ENCODE assay signal across 26 cellular contexts in the genomic region with DNA sequence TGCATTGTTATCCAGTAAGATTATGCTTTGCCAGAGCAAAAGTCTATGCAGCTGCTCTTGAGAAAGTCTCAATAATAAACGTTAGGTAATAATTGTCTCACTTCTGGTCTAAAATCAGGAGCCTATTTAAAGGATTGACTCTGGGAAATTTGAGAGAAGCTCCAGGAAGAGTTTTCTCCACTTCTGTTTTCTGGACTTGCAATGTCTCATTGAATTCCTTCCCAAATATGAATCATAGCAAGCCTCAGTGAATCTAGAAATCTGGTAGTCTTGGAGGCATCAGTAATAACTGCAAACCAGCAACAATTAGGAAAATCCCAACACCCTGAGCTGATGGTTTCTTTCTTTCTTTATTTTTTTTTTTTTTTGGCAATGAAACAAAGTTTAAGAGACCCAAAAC.
DNase-seq lines count a peak whose midpoint lies in the region; ATAC-seq and TF ChIP-seq lines count a peak whose summit lies in the region.
"Had no signal": no experiment of that assay in that cellular context is flagged by ENCODE, and none has a peak within 500 bp of the region (broad histone marks: within the 10 kb centered on the region; RNA-seq: fewer than 3 reads in every experiment).

No MANE protein-coding gene starts in this region.

- no peaks in the 10 kb centered on the region for H3K4me1 Mint-ChIP-seq in stimulated activated memory B cell treated with anti-CD40 and anti-IgM and Interleukin-4, amounts not matched to agents 10 μg/mL and 1 μg/mL and 100 μg/mL, for 72 hours
- H3K4me1 Mint-ChIP-seq: activated naive CD4-positive, alpha-beta T cell treated with anti-CD3 and anti-CD28 coated beads, Interleukin-2, amount 50 U/mL, for 24 hours; CD8-positive, alpha-beta memory T cell; naive thymus-derived CD8-positive, alpha-beta T cell had no signal

- H3K9me3 ChIP-seq in fibroblast of lung (ENCODE audit: control insufficient read depth, insufficient read depth, low read depth, low read length), result no peaks in the 10 kb centered on the region
- no peaks in the 10 kb centered on the region for H3K9me3 ChIP-seq in osteoblast (ENCODE audit: low read depth, low read length)
- H3K9me3 ChIP-seq: breast epithelium, heart left ventricle, lower lobe of right lung had no signal

- H3K4me2 ChIP-seq in fibroblast of lung (ENCODE audit: extremely low read depth, insufficient read depth, low read length), result no peak overlapping the region
- H3K4me2 ChIP-seq in osteoblast (ENCODE audit: insufficient read depth, low read length), result no peak overlapping the region

- no peaks in the 10 kb centered on the region for H4K20me1 ChIP-seq in fibroblast of lung (ENCODE audit: control insufficient read depth, extremely low read depth, insufficient read depth, low read length)
- H4K20me1 ChIP-seq in osteoblast (ENCODE audit: insufficient read depth, low read length), result no peaks in the 10 kb centered on the region

- no peak for TF ChIP-seq CTCF in fibroblast of lung (conservative IDR thresholded peaks at IDR 0.05 in 1 of 2, IDR thresholded peaks at IDR 0.05 in 1 of 2; ENCODE audit: low read depth in 1 of 2, low read length in 2 of 2)
- no peak for TF ChIP-seq CTCF in osteoblast (IDR thresholded peaks at IDR 0.05; ENCODE audit: extremely low read depth, low read depth, low read length)

- no peak for ATAC-seq in stimulated activated memory B cell treated with anti-CD40 and anti-IgM and Interleukin-4, amounts not matched to agents 10 μg/mL and 1 μg/mL and 100 μg/mL, for 72 hours
- no peak for ATAC-seq in HG02885 (IDR thresholded peaks at IDR 0.05; ENCODE audit: poor library complexity, unreplicated experiment)
- ATAC-seq: heart left ventricle; HepG2; lower lobe of right lung; naive thymus-derived CD8-positive, alpha-beta T cell had no signal

- H3K36me3 ChIP-seq in fibroblast of lung (ENCODE audit: control insufficient read depth, insufficient read depth, low read length) (no peaks in the 10 kb centered on the region), osteoblast (ENCODE audit: insufficient read depth, low read length) (no peaks in the 10 kb centered on the region)
- H3K36me3 ChIP-seq: breast epithelium, HAP-1, heart left ventricle, lower lobe of right lung, WERI-Rb-1 had no signal

- H3K27me3 ChIP-seq in fibroblast of lung (ENCODE audit: control insufficient read depth, insufficient read depth, low read length) (no peaks in the 10 kb centered on the region), osteoblast (ENCODE audit: insufficient read depth, low read length) (no peaks in the 10 kb centered on the region)
- H3K27me3 ChIP-seq: breast epithelium, heart left ventricle had no signal

- H3K4me3 ChIP-seq in fibroblast of lung (replicated peaks in 1 of 4; ENCODE audit: control extremely low read depth in 1 of 4, insufficient read depth in 1 of 4, low read depth in 3 of 4, low read length in 4 of 4) (no peak overlapping the region), osteoblast (ENCODE audit: insufficient read depth, low read length) (no peak overlapping the region)
- H3K4me3 ChIP-seq: breast epithelium, HAP-1, heart left ventricle, lower lobe of right lung had no signal

- H3K9ac ChIP-seq in fibroblast of lung (ENCODE audit: insufficient read depth, low read length), result no peak overlapping the region

- DNase-seq in EH (ENCODE audit: low read depth) (peak; percentile 52), NCI-H226 (peak; percentile 21), fibroblast of lung (ENCODE audit: low read depth in 2 of 2) (peak; percentile 44 to 59), osteoblast (ENCODE audit: insufficient read length, low spot score, missing footprints) (peak; percentile 83), NCI-H1436 treated with DMSO at 0.1 percent for 48 hours (lab: John Stamatoyannopoulos, UW) (no peak), activated T-cell treated with anti-CD3 and anti-CD28 coated beads for 4 hours (no peak)
- DNase-seq: activated CD4-positive, alpha-beta T cell treated with anti-CD3 and anti-CD28 coated beads for 4 hours; amygdala; CD8-positive, alpha-beta memory T cell; DMS153; heart left ventricle; Kasumi-1; lower lobe of right lung; MV-4-11; naive thymus-derived CD8-positive, alpha-beta T cell; NCI-H1436; NCI-H2107; occipital lobe; stimulated activated naive CD4-positive, alpha-beta T cell; WERI-Rb-1 had no signal

- H3K36me3 Mint-ChIP-seq in stimulated activated memory B cell treated with anti-CD40 and anti-IgM and Interleukin-4, amounts not matched to agents 10 μg/mL and 1 μg/mL and 100 μg/mL, for 72 hours, result no peaks in the 10 kb centered on the region

- H3K79me2 ChIP-seq in fibroblast of lung (ENCODE audit: control insufficient read depth, insufficient read depth, low read length) (no peaks in the 10 kb centered on the region), osteoblast (ENCODE audit: insufficient read depth, low read length) (no peaks in the 10 kb centered on the region)

- H3K4me3 Mint-ChIP-seq in stimulated activated memory B cell treated with anti-CD40 and anti-IgM and Interleukin-4, amounts not matched to agents 10 μg/mL and 1 μg/mL and 100 μg/mL, for 72 hours, result no peak overlapping the region
- H3K4me3 Mint-ChIP-seq: activated naive CD4-positive, alpha-beta T cell treated with anti-CD3 and anti-CD28 coated beads, Interleukin-2, amount 50 U/mL, for 24 hours; CD8-positive, alpha-beta memory T cell; naive thymus-derived CD8-positive, alpha-beta T cell had no signal

- H3K27ac ChIP-seq in fibroblast of lung (ENCODE audit: insufficient read depth, low read length) (no peak overlapping the region), osteoblast (ENCODE audit: low read depth, low read length) (no peak overlapping the region)
- H3K27ac ChIP-seq: breast epithelium, heart left ventricle, lower lobe of right lung, WERI-Rb-1 had no signal

- H3K27ac Mint-ChIP-seq in stimulated activated memory B cell treated with anti-CD40 and anti-IgM and Interleukin-4, amounts not matched to agents 10 μg/mL and 1 μg/mL and 100 μg/mL, for 72 hours, result no peak overlapping the region
- H3K27ac Mint-ChIP-seq: activated naive CD4-positive, alpha-beta T cell treated with anti-CD3 and anti-CD28 coated beads, Interleukin-2, amount 50 U/mL, for 24 hours; CD8-positive, alpha-beta memory T cell; naive thymus-derived CD8-positive, alpha-beta T cell had no signal

- H2AFZ ChIP-seq in fibroblast of lung (ENCODE audit: low read length) (no peak overlapping the region), osteoblast (ENCODE audit: low read length) (no peak overlapping the region)

- H3K4me1 ChIP-seq in fibroblast of lung (ENCODE audit: control insufficient read depth, extremely low read depth, insufficient read depth, low read length) (peaks cover 5% of the 10 kb centered on the region), osteoblast (ENCODE audit: insufficient read depth, low read length) (peaks cover 8% of the 10 kb centered on the region)
- H3K4me1 ChIP-seq: breast epithelium, HAP-1, heart left ventricle, lower lobe of right lung had no signal

- H3K9me3 Mint-ChIP-seq in stimulated activated memory B cell treated with anti-CD40 and anti-IgM and Interleukin-4, amounts not matched to agents 10 μg/mL and 1 μg/mL and 100 μg/mL, for 72 hours, result peaks cover 11% of the 10 kb centered on the region

- no peaks in the 10 kb centered on the region for H3K27me3 Mint-ChIP-seq in stimulated activated memory B cell treated with anti-CD40 and anti-IgM and Interleukin-4, amounts not matched to agents 10 μg/mL and 1 μg/mL and 100 μg/mL, for 72 hours
- H3K27me3 Mint-ChIP-seq: activated naive CD4-positive, alpha-beta T cell treated with anti-CD3 and anti-CD28 coated beads, Interleukin-2, amount 50 U/mL, for 24 hours had no signal

Comparison
In these comparisons a context has a peak if more than half of its experiments do, and no peak if none do; other contexts are left out.
1. DNase-seq: peak in EH (single experiment), NCI-H226 (single experiment), fibroblast of lung (2 of 2) and osteoblast (single experiment); none in NCI-H1436 treated with DMSO at 0.1 percent for 48 hours (single experiment) and activated T-cell treated with anti-CD3 and anti-CD28 coated beads for 4 hours (single experiment).